In the genomic region with DNA sequence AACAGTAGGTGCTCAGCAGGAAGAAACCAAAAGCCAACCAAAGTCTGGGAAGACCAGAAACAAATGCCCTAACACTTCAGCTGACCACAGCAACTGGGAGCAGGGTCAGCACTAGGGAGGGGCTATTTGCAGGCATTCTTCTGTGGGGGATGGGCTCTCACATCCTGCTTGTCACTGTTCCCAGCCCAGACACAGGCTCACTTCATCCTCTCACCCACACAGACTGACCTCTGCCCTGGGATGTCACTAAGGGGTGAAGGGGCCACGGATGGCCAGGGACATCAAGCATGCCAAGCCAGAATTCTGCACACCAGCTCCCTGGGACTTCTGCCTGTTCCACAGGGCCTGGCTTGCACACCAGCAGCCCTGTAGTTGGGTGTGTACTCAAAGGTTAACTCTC, we compare ENCODE assay signal across 21 cellular contexts. TPM values are rescaled to one million over a fixed set of nuclear protein-coding genes. Genes with fewer than 3 reads are reported as not detected.
"Had no signal": no experiment of that assay in that cellular context is flagged by ENCODE, and none has a peak within 500 bp of the region (broad histone marks: within the 10 kb centered on the region; RNA-seq: fewer than 3 reads in every experiment).

No MANE protein-coding gene starts in this region.

- H3K9me3 Mint-ChIP-seq: activated naive CD4-positive, alpha-beta T cell treated with anti-CD3 and anti-CD28 coated beads for 36 hours; activated T-helper 17 cell treated with anti-CD3 and anti-CD28 coated beads, Interleukin-2, amount 50 U/mL, for 72 hours; effector memory CD8-positive, alpha-beta T cell; memory B cell; T-cell had no signal

- DNase-seq: activated CD4-positive, alpha-beta T cell treated with anti-CD3 and anti-CD28 coated beads for 48 hours; activated CD8-positive, alpha-beta memory T cell treated with anti-CD3 and anti-CD28 coated beads for 24 hours; activated naive CD4-positive, alpha-beta T cell treated with anti-CD3 and anti-CD28 coated beads for 36 hours; activated T-cell treated with anti-CD3 and anti-CD28 coated beads for 4 hours; body of pancreas; central memory CD4-positive, alpha-beta T cell; cortex of kidney; effector memory CD8-positive, alpha-beta T cell; erythroblast; hippocampal formation; left colon; retina; small intestine; T-cell; uterus; WERI-Rb-1 had no signal

- H2AFZ ChIP-seq: parathyroid adenoma had no signal

- H3K4me1 ChIP-seq: uterus had no signal

- H3K27ac Mint-ChIP-seq: activated naive CD4-positive, alpha-beta T cell treated with anti-CD3 and anti-CD28 coated beads for 36 hours; activated T-helper 17 cell treated with anti-CD3 and anti-CD28 coated beads, Interleukin-2, amount 50 U/mL, for 72 hours; effector memory CD8-positive, alpha-beta T cell; memory B cell; T-cell had no signal

- H3K79me2 ChIP-seq: parathyroid adenoma had no signal

- FAIRE-seq: small intestine had no signal

- H3K27ac ChIP-seq: body of pancreas, parathyroid adenoma, thyroid gland, uterus, WERI-Rb-1 had no signal

- H3K27me3 ChIP-seq: body of pancreas, thyroid gland, uterus had no signal

- H3K36me3 Mint-ChIP-seq: memory B cell, T-cell had no signal

- H3K4me3 ChIP-seq: body of pancreas, thyroid gland, uterus had no signal

- H3K36me3 ChIP-seq: thyroid gland, uterus, WERI-Rb-1 had no signal

- ATAC-seq: activated T-helper 17 cell treated with anti-CD3 and anti-CD28 coated beads, Interleukin-2, amount 50 U/mL, for 72 hours; body of pancreas; effector memory CD8-positive, alpha-beta T cell; left colon; T-cell had no signal

- H3K9ac ChIP-seq: parathyroid adenoma had no signal

- H3K4me3 Mint-ChIP-seq: activated naive CD4-positive, alpha-beta T cell treated with anti-CD3 and anti-CD28 coated beads for 36 hours; activated T-helper 17 cell treated with anti-CD3 and anti-CD28 coated beads, Interleukin-2, amount 50 U/mL, for 72 hours; effector memory CD8-positive, alpha-beta T cell; memory B cell; T-cell had no signal

- H3K9me3 ChIP-seq: body of pancreas, thyroid gland, uterus had no signal

RNA-seq across cellular contexts. Expression of a gene that starts 28.7 kb away (rescaled TPM):
- total RNA-seq: activated naive CD4-positive, alpha-beta T cell treated with anti-CD3 and anti-CD28 coated beads for 36 hours; activated T-helper 17 cell treated with anti-CD3 and anti-CD28 coated beads, Interleukin-2, amount 50 U/mL, for 72 hours; glomerular endothelial cell; T-cell; thyroid gland had no signal
